ENCODE assay signal across 17 cellular contexts in genomic region chr10:34759161-34759836, GRCh38. TPM values are rescaled to one million over a fixed set of nuclear protein-coding genes. Genes with fewer than 3 reads are reported as not detected.
DNase-seq lines count a peak whose midpoint lies in the region; ATAC-seq, FAIRE-seq and TF ChIP-seq lines count a peak whose summit lies in the region.
"Had no signal": no experiment of that assay in that cellular context is flagged by ENCODE, and none has a peak within 500 bp of the region (broad histone marks: within the 10 kb centered on the region; RNA-seq: fewer than 3 reads in every experiment).

No MANE protein-coding gene starts in this region.

- TF ChIP-seq EP300 in esophagus muscularis mucosa (IDR thresholded peaks at IDR 0.05) = no peak

- H3K27ac ChIP-seq in smooth muscle cell (ENCODE audit: low read depth) = peak overlapping the region; percentile 90
- H3K27ac ChIP-seq in esophagus muscularis mucosa (replicated peaks in 1 of 4) = no peak overlapping the region
- H3K27ac ChIP-seq: 22Rv1, SJCRH30 had no signal

- H3K36me3 ChIP-seq in smooth muscle cell (ENCODE audit: low read depth) (no peaks in the 10 kb centered on the region), esophagus muscularis mucosa (no peaks in the 10 kb centered on the region)
- H3K36me3 ChIP-seq: SJCRH30 had no signal

- H3K4me3 ChIP-seq in smooth muscle cell = no peak overlapping the region
- no peak overlapping the region for H3K4me3 ChIP-seq in esophagus muscularis mucosa
- H3K4me3 ChIP-seq: SJCRH30 had no signal

- no peaks in the 10 kb centered on the region for H3K4me1 ChIP-seq in smooth muscle cell (ENCODE audit: low read depth)
- peaks cover 46 to 91% (median 86%) of the 10 kb centered on the region in 4 donors for H3K4me1 ChIP-seq in esophagus muscularis mucosa

- 93% methylated on average over 9 of the region's 9 CpGs for whole genome bisulfite sequencing in smooth muscle cell (ENCODE audit: low lambda C conversion rate)
- 86% methylated on average over 9 of the region's 9 CpGs for WGBS in esophagus muscularis mucosa

- TF ChIP-seq POLR2A in esophagus muscularis mucosa (IDR thresholded peaks at IDR 0.05; ENCODE audit: low read depth) = no peak

- H3K4me2 ChIP-seq in smooth muscle cell = no peak overlapping the region

- H3K79me2 ChIP-seq in smooth muscle cell (ENCODE audit: low read depth) = peaks cover 71% of the 10 kb centered on the region

- intact Hi-C loops in esophagus muscularis mucosa (cut with DNase I) = no loop called here

- no peaks in the 10 kb centered on the region for H3F3A ChIP-seq in smooth muscle cell (ENCODE audit: low read depth)

- no peak for ATAC-seq in HG03108 (IDR thresholded peaks at IDR 0.05; ENCODE audit: unreplicated experiment)

- H3K9me3 ChIP-seq in smooth muscle cell (replicated peaks; ENCODE audit: low read depth) = no peaks in the 10 kb centered on the region
- H3K9me3 ChIP-seq in esophagus muscularis mucosa = no peaks in the 10 kb centered on the region
- H3K9me3 ChIP-seq: SJCRH30 had no signal

- TF ChIP-seq CTCF in smooth muscle cell (IDR thresholded peaks at IDR 0.05; ENCODE audit: borderline replicate concordance, insufficient read depth, poor library complexity, severe bottlenecking) (no peak), esophagus muscularis mucosa (IDR thresholded peaks at IDR 0.05) (no peak)

- no peaks in the 10 kb centered on the region for H3K27me3 ChIP-seq in smooth muscle cell (ENCODE audit: low read depth)
- no peaks in the 10 kb centered on the region for H3K27me3 ChIP-seq in esophagus muscularis mucosa
- H3K27me3 ChIP-seq: SJCRH30 had no signal

- H3K9ac ChIP-seq in smooth muscle cell (ENCODE audit: low read depth) = peak overlapping the region; percentile 45

- no peak for FAIRE-seq in RCC 7860 (lab: Jason Lieb, UNC)

- peaks cover 19% of the 10 kb centered on the region for H4K20me1 ChIP-seq in smooth muscle cell (ENCODE audit: low read depth)

- DNase-seq in DMS53 (lab: John Stamatoyannopoulos, UW) (peak; percentile 47), DMS53 treated with DMSO at 0.1 percent for 48 hours (lab: John Stamatoyannopoulos, UW; ENCODE audit: unreplicated experiment) (no peak), RCC 7860 (ENCODE audit: low spot score) (peak; percentile 19), epidermal melanocyte (ENCODE audit: insufficient read length, low spot score) (peak; percentile 55), smooth muscle cell (lab: John Stamatoyannopoulos, UW; ENCODE audit: unreplicated experiment) (no peak), esophagus muscularis mucosa (ENCODE audit: extremely low spot score) (no peak), GDM1 (lab: John Stamatoyannopoulos, UW) (no peak)
- DNase-seq: activated CD4-positive, alpha-beta T cell treated with anti-CD3 and anti-CD28 coated beads for 4 hours; activated naive CD4-positive, alpha-beta T cell treated with Interleukin-2 at 50 U/mL for 16 hours; C1 segment of cervical spinal cord; DMS79 treated with DMSO at 0.1 percent for 48 hours; NCI-H187; NK-92 treated with Interleukin-12 subunit alpha and Interleukin-12 subunit beta, amount 100 ng/mL, for 24 hours; occipital lobe; SJCRH30 had no signal

- no peak overlapping the region for H2AFZ ChIP-seq in smooth muscle cell (ENCODE audit: low read depth)

RNA-seq across cellular contexts. Expression of gene PARD3, which starts 55.8 kb away (rescaled TPM):
- total RNA-seq in smooth muscle cell (26.0 and 29.6 TPM in 2 replicates), esophagus muscularis mucosa (100 to 1,000 TPM in 3 of 4 donors, 10 to 100 TPM in 1; 98.9 to 122 (median 105) TPM)
- 16.5 and 17.5 TPM in 2 replicates for polyA plus RNA-seq in smooth muscle cell

Comparison
In these comparisons a context has a peak if more than half of its experiments do, and no peak if none do; other contexts are left out.
1. DNase-seq: peak in DMS53 (single experiment), RCC 7860 (single experiment) and epidermal melanocyte (single experiment); none in DMS53 treated with DMSO at 0.1 percent for 48 hours (single experiment), smooth muscle cell (single experiment), esophagus muscularis mucosa (single experiment) and GDM1 (single experiment).